In genomic region chr2:104856086-104856972, GRCh38 we compare ENCODE assay signal across 11 cellular contexts. TPM values are rescaled to one million over a fixed set of nuclear protein-coding genes. Genes with fewer than 3 reads are reported as not detected.
DNase-seq lines count a peak whose midpoint lies in the region; TF ChIP-seq lines count a peak whose summit lies in the region.
"Had no signal": no experiment of that assay in that cellular context is flagged by ENCODE, and none has a peak within 500 bp of the region (broad histone marks: within the 10 kb centered on the region; RNA-seq: fewer than 3 reads in every experiment).

No MANE protein-coding gene starts in this region.

- no peak for TF ChIP-seq POLR2A in testis (IDR thresholded peaks at IDR 0.05)

- H3K27me3 Mint-ChIP-seq in activated naive CD4-positive, alpha-beta T cell treated with anti-CD3 and anti-CD28 coated beads for 36 hours (ENCODE audit: low read depth) = peaks cover 71% of the 10 kb centered on the region
- H3K27me3 Mint-ChIP-seq in activated CD4-positive, alpha-beta memory T cell treated with anti-CD3 and anti-CD28 coated beads for 36 hours = peaks cover 68% of the 10 kb centered on the region

- H3K36me3 Mint-ChIP-seq in activated naive CD4-positive, alpha-beta T cell treated with anti-CD3 and anti-CD28 coated beads for 36 hours (ENCODE audit: low read depth) = peaks cover 5% of the 10 kb centered on the region
- peaks cover 5% of the 10 kb centered on the region for H3K36me3 Mint-ChIP-seq in activated CD4-positive, alpha-beta memory T cell treated with anti-CD3 and anti-CD28 coated beads for 36 hours

- H3K4me3 ChIP-seq in iPS-20b (ENCODE audit: low read length) (peak overlapping the region; percentile 37; the same call in 1 of the 2 replicates), testis (peak overlapping the region; percentile 6 to 38), foreskin fibroblast (ENCODE audit: low read depth in 1 of 2, low read length in 2 of 2) (no peak overlapping the region)

- no peak for DNase-seq in activated naive CD4-positive, alpha-beta T cell treated with anti-CD3 and anti-CD28 coated beads for 36 hours
- no peak for DNase-seq in activated naive CD4-positive, alpha-beta T cell (lab: John Stamatoyannopoulos, UW)
- no peak for DNase-seq in activated CD4-positive, alpha-beta memory T cell treated with anti-CD3 and anti-CD28 coated beads for 36 hours
- DNase-seq in testis (peak; percentile 26), foreskin fibroblast (no peak), GM19238 (ENCODE audit: insufficient read length, low spot score) (no peak), NCI-H146 treated with DMSO at 0.1 percent for 48 hours (lab: John Stamatoyannopoulos, UW; ENCODE audit: unreplicated experiment) (no peak)
- DNase-seq: OCI-M1 had no signal

- H3K4me3 Mint-ChIP-seq in activated naive CD4-positive, alpha-beta T cell treated with anti-CD3 and anti-CD28 coated beads for 36 hours = peak overlapping the region; percentile 48
- no peak overlapping the region for H3K4me3 Mint-ChIP-seq in activated CD4-positive, alpha-beta memory T cell treated with anti-CD3 and anti-CD28 coated beads for 36 hours

- peaks cover 39% of the 10 kb centered on the region for H3K4me1 Mint-ChIP-seq in activated naive CD4-positive, alpha-beta T cell treated with anti-CD3 and anti-CD28 coated beads for 36 hours (ENCODE audit: low read depth)
- H3K4me1 Mint-ChIP-seq in activated CD4-positive, alpha-beta memory T cell treated with anti-CD3 and anti-CD28 coated beads for 36 hours (ENCODE audit: low read depth) = peaks cover 38% of the 10 kb centered on the region

- H3K9ac ChIP-seq in iPS-20b (ENCODE audit: low read depth, low read length) = no peak overlapping the region

- CTCF ChIA-PET in activated naive CD4-positive, alpha-beta T cell treated with anti-CD3 and anti-CD28 coated beads for 36 hours (lab: Charles Lee) = no interaction called here
- CTCF ChIA-PET in activated CD4-positive, alpha-beta memory T cell treated with anti-CD3 and anti-CD28 coated beads for 36 hours (lab: Charles Lee) = no interaction called here

- H3K36me3 ChIP-seq in iPS-20b (ENCODE audit: insufficient read depth, low read depth, low read length) (no peaks in the 10 kb centered on the region), testis (ENCODE audit: low read depth, missing control alignments) (no peaks in the 10 kb centered on the region)
- H3K36me3 ChIP-seq: neutrophil had no signal

- H3K27ac ChIP-seq in iPS-20b (ENCODE audit: low read length) = no peak overlapping the region
- no peak overlapping the region for H3K27ac ChIP-seq in testis
- H3K27ac ChIP-seq: neutrophil had no signal

- H3K9me3 ChIP-seq in iPS-20b (ENCODE audit: insufficient read depth, low read depth, low read length) (no peaks in the 10 kb centered on the region), testis (no peaks in the 10 kb centered on the region)
- H3K9me3 ChIP-seq: neutrophil had no signal

- peaks cover 2% of the 10 kb centered on the region for H3K9me3 Mint-ChIP-seq in activated naive CD4-positive, alpha-beta T cell treated with anti-CD3 and anti-CD28 coated beads for 36 hours
- peaks cover 2% of the 10 kb centered on the region for H3K9me3 Mint-ChIP-seq in activated CD4-positive, alpha-beta memory T cell treated with anti-CD3 and anti-CD28 coated beads for 36 hours

- POLR2A ChIA-PET in activated CD4-positive, alpha-beta memory T cell treated with anti-CD3 and anti-CD28 coated beads for 36 hours (lab: Charles Lee) = no interaction called here

- intact Hi-C loops in activated naive CD4-positive, alpha-beta T cell treated with anti-CD3 and anti-CD28 coated beads for 36 hours (cut with micrococcal nuclease) = no loop called here
- intact Hi-C loops in activated CD4-positive, alpha-beta memory T cell treated with anti-CD3 and anti-CD28 coated beads for 36 hours (cut with micrococcal nuclease) = no loop called here
- intact Hi-C loops in testis (cut with DNase I; ENCODE audit: low total_unique reads) = no loop called here

- H3K4me1 ChIP-seq in iPS-20b (ENCODE audit: insufficient read depth, low read length) (peaks cover 9% of the 10 kb centered on the region; the same call in 1 of the 2 replicates), testis (no peaks in the 10 kb centered on the region)

- peaks cover 87% of the 10 kb centered on the region for H3K27me3 ChIP-seq in iPS-20b (ENCODE audit: insufficient read depth, low read length)
- H3K27me3 ChIP-seq in testis = no peaks in the 10 kb centered on the region

- no peak for TF ChIP-seq CTCF in testis (IDR thresholded peaks at IDR 0.05)
- no peak for TF ChIP-seq CTCF in foreskin fibroblast (IDR thresholded peaks at IDR 0.05; ENCODE audit: low read depth, low read length)

- no peak overlapping the region for H3K27ac Mint-ChIP-seq in activated naive CD4-positive, alpha-beta T cell treated with anti-CD3 and anti-CD28 coated beads for 36 hours
- peak overlapping the region; percentile 42 for H3K27ac Mint-ChIP-seq in activated CD4-positive, alpha-beta memory T cell treated with anti-CD3 and anti-CD28 coated beads for 36 hours

- 2 to 7% methylated on average over 17 to 73 of the region's 106 CpGs for WGBS in testis, 2 donors

RNA-seq across cellular contexts. Expression of gene POU3F3, which starts 2.4 kb away (rescaled TPM):
- total RNA-seq in activated naive CD4-positive, alpha-beta T cell treated with anti-CD3 and anti-CD28 coated beads for 36 hours = not detected
- total RNA-seq in activated CD4-positive, alpha-beta memory T cell treated with anti-CD3 and anti-CD28 coated beads for 36 hours = not detected
- 1 to 10 TPM in 1 of 2 donors, under 1 TPM in 1; 0.71 to 1.7 TPM for total RNA-seq in testis
- 0.96 TPM for polyA plus RNA-seq in testis (ENCODE audit: insufficient read depth, low read depth, low replicate concordance)
- total RNA-seq: esophagus mucosa had no signal

Comparison
In these comparisons a context has a peak if more than half of its experiments do, and no peak if none do; other contexts are left out.
1. H3K4me3 ChIP-seq: peak in iPS-20b (single experiment) and testis (2 of 2); none in foreskin fibroblast (0 of 2).